ENCODE assay signal across 14 cellular contexts in the genomic region with DNA sequence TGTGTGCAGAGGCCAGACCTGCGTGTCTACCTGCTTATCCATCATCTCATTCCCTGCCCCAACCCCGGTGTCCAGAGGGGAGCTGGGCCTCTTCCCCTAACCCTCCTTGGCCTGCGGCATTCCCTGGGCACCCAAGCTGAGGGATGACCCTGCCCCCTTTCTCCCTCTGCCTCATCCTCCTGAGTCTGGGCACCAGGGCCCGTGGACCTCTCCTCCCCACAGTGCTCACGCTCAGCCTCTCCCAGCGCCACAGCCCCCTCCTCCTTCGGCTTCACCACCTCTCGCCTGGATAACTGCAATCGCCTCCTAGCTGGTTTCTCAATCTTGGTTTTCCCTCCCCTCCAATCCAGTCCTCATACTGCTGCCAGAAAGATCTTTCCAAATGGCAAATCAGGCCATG.
"Had no signal": no experiment of that assay in that cellular context is flagged by ENCODE, and none has a peak within 500 bp of the region (broad histone marks: within the 10 kb centered on the region; RNA-seq: fewer than 3 reads in every experiment).

No MANE protein-coding gene starts in this region.

- H3K27me3 ChIP-seq: uterus had no signal

- H3K27me3 Mint-ChIP-seq: activated naive CD8-positive, alpha-beta T cell; T-cell had no signal

- H3K27ac ChIP-seq: uterus had no signal

- ATAC-seq: left ventricle myocardium superior; stimulated activated naive B cell treated with anti-CD40 and anti-IgM and Interleukin-4, amounts not matched to agents 10 μg/mL and 1 μg/mL and 100 μg/mL, for 72 hours; T-cell had no signal

- H3K4me3 Mint-ChIP-seq: activated naive CD8-positive, alpha-beta T cell; memory B cell; neural crest cell; stimulated activated naive B cell treated with anti-CD40 and anti-IgM and Interleukin-4, amounts not matched to agents 10 μg/mL and 1 μg/mL and 100 μg/mL, for 72 hours; T-cell had no signal

- H3K27ac Mint-ChIP-seq: activated naive CD8-positive, alpha-beta T cell; memory B cell had no signal

- H3K4me3 ChIP-seq: uterus had no signal

- H3K36me3 Mint-ChIP-seq: activated naive CD8-positive, alpha-beta T cell; memory B cell; stimulated activated naive B cell treated with anti-CD40 and anti-IgM and Interleukin-4, amounts not matched to agents 10 μg/mL and 1 μg/mL and 100 μg/mL, for 72 hours; T-cell had no signal

- DNase-seq: activated CD4-positive, CD25-positive, alpha-beta regulatory T cell treated with anti-CD3 and anti-CD28 coated beads, Interleukin-2, amount 50 U/mL, for 72 hours; erythroblast; kidney glomerular epithelial cell; left ventricle myocardium superior; SHP77; SK-N-SH; stimulated activated CD4-positive, alpha-beta T cell treated with anti-CD3 and anti-CD28 coated beads, Interleukin-2, amount 100 ng/mL, for 48 hours; stimulated activated naive B cell treated with anti-CD40 and anti-IgM and Interleukin-4, amounts not matched to agents 10 μg/mL and 1 μg/mL and 100 μg/mL, for 72 hours; T-cell; T1000; uterus had no signal

- H3K9me3 ChIP-seq: SK-N-SH, uterus had no signal

- H3K36me3 ChIP-seq: uterus had no signal

- H3K9me3 Mint-ChIP-seq: memory B cell; neural crest cell; stimulated activated naive B cell treated with anti-CD40 and anti-IgM and Interleukin-4, amounts not matched to agents 10 μg/mL and 1 μg/mL and 100 μg/mL, for 72 hours; T-cell had no signal
